In the genomic region with DNA sequence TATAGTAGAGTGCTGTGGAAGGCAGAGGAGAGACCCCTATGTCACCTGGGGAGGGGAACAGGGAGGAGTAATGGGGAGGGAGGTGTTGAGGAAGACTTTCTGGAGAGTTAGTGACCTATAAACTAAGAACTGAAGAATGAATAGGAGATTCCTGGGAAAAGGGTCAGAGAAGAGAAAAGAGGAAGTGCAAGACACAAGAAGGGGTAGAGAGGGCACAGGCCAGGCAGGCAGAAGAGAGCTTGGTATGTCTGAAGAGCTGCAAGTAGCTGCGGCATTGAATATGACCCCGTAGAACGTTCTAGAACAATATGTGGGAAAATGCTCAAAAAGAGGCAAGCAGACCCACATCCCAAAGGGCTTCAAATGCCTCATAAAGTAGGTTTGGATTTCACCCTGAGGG, we compare ENCODE assay signal across 1 cellular context.
TF ChIP-seq lines count a peak whose summit lies in the region.

No MANE protein-coding gene starts in this region.

TF ChIP-seq in GM12878, 131 proteins besides CTCF, POLR2A, EP300 and RAD21:
- TF ChIP-seq ATF7 (IDR thresholded peaks at IDR 0.05; ENCODE audit: low read depth), result no peak
- peak; percentile 49; the same call in 1 of the 2 replicates for TF ChIP-seq SPI1 (IDR thresholded peaks at IDR 0.05; ENCODE audit: borderline replicate concordance, insufficient read depth, low read depth, low read length)
- TF ChIP-seq POU2F2 (IDR thresholded peaks at IDR 0.05; ENCODE audit: borderline replicate concordance, low read depth, low read length), result no peak
- TF ChIP-seq MXI1 (IDR thresholded peaks at IDR 0.05; ENCODE audit: low read depth, low read length), result no peak
